ENCODE assay signal across 21 cellular contexts in the genomic region with DNA sequence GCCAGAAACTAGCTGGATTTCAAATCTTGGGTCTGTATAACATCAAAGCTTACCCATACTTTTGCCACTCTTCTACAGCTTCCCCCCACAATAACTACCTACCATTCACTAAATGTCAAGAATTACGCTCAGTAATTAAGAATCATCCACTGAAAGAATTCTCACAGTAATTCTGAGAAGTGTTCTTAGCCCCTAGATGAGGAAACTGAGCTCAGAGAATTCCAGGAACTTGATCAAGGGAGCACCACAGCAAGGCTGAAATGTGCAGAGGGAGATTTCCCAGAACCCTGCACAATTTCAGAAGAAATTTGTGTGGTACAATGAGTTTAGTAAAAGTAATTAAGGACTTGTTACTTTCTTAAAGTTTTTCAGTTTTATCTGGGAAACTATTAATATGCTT.
"Had no signal": no experiment of that assay in that cellular context is flagged by ENCODE, and none has a peak within 500 bp of the region (broad histone marks: within the 10 kb centered on the region; RNA-seq: fewer than 3 reads in every experiment).

No MANE protein-coding gene starts in this region.

- H3K36me3 ChIP-seq: cardiac muscle cell, prostate gland, uterus had no signal

- DNase-seq: activated CD4-positive, alpha-beta T cell treated with anti-CD3 and anti-CD28 coated beads for 1 hour; activated CD8-positive, alpha-beta memory T cell treated with anti-CD3 and anti-CD28 coated beads, Interleukin-2, amount 50 U/mL, for 48 hours; activated effector memory CD4-positive, alpha-beta T cell treated with Interleukin-2 at 50 U/mL for 16 hours; activated naive CD4-positive, alpha-beta T cell treated with anti-CD3 and anti-CD28 coated beads for 36 hours; activated T-cell treated with anti-CD3 and anti-CD28 coated beads, Interleukin-2, amount 50 U/mL, for 48 hours; anterior cingulate cortex; body of pancreas; foreskin melanocyte; immature natural killer cell; naive thymus-derived CD8-positive, alpha-beta T cell; stimulated activated CD4-positive, alpha-beta T cell treated with anti-CD3 and anti-CD28 coated beads, Interleukin-1b, Interleukin-23, amount 100 ng/mL, for 48 hours; SW 1271; T-helper 17 cell; testis; trophoblast cell; uterus had no signal

- H3K4me1 ChIP-seq: body of pancreas, prostate gland, testis, uterus had no signal

- H3K27ac ChIP-seq: body of pancreas, cardiac muscle cell, prostate gland, testis, uterus, VCaP had no signal

- H3K36me3 Mint-ChIP-seq: immature natural killer cell had no signal

- H3K27me3 Mint-ChIP-seq: T-helper 17 cell had no signal

- H3K9me3 ChIP-seq: body of pancreas, prostate gland, testis, uterus had no signal

- H3K4me3 ChIP-seq: body of pancreas, cardiac muscle cell, prostate gland, testis, uterus had no signal

- H3K4me1 Mint-ChIP-seq: immature natural killer cell had no signal

- H3K27ac Mint-ChIP-seq: activated naive CD4-positive, alpha-beta T cell treated with anti-CD3 and anti-CD28 coated beads for 36 hours; immature natural killer cell; mesothelial cell of epicardium; naive thymus-derived CD8-positive, alpha-beta T cell; T-helper 17 cell had no signal

- H3K27me3 ChIP-seq: body of pancreas, cardiac muscle cell, testis, uterus had no signal

- H3K4me3 Mint-ChIP-seq: activated naive CD4-positive, alpha-beta T cell treated with anti-CD3 and anti-CD28 coated beads for 36 hours; immature natural killer cell; mesothelial cell of epicardium; naive thymus-derived CD8-positive, alpha-beta T cell; T-helper 17 cell had no signal

- ATAC-seq: body of pancreas; left lobe of liver; naive thymus-derived CD8-positive, alpha-beta T cell; T-helper 17 cell had no signal
